ENCODE assay signal across 1 cellular context in genomic region chr1:93016171-93016570, GRCh38.
TF ChIP-seq lines count a peak whose summit lies in the region.

No MANE protein-coding gene starts in this region.

TF ChIP-seq in HCT116, 20 proteins besides CTCF, POLR2A, EP300 and RAD21 (continued from another document):
- TF ChIP-seq ZFX (IDR thresholded peaks at IDR 0.05) (no peak), ZNF274 (IDR thresholded peaks at IDR 0.05; ENCODE audit: low read depth, low read length) (no peak), TCF7L2 (IDR thresholded peaks at IDR 0.05; ENCODE audit: borderline replicate concordance, extremely low read depth, insufficient read depth, insufficient read length) (no peak), CEBPB (IDR thresholded peaks at IDR 0.05; ENCODE audit: low read depth) (no peak), SIN3A (IDR thresholded peaks at IDR 0.05; ENCODE audit: low read depth) (no peak), EZH2 (IDR thresholded peaks at IDR 0.05) (no peak), REST (IDR thresholded peaks at IDR 0.05; ENCODE audit: low read depth) (no peak), ELF1 (IDR thresholded peaks at IDR 0.05; ENCODE audit: borderline replicate concordance, low read depth) (no peak)
- TF ChIP-seq, protein P1, sequence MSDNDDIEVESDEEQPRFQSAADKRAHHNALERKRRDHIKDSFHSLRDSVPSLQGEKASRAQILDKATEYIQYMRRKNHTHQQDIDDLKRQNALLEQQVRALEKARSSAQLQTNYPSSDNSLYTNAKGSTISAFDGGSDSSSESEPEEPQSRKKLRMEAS (IDR thresholded peaks at IDR 0.05) = no peak
- TF ChIP-seq, protein P2, sequence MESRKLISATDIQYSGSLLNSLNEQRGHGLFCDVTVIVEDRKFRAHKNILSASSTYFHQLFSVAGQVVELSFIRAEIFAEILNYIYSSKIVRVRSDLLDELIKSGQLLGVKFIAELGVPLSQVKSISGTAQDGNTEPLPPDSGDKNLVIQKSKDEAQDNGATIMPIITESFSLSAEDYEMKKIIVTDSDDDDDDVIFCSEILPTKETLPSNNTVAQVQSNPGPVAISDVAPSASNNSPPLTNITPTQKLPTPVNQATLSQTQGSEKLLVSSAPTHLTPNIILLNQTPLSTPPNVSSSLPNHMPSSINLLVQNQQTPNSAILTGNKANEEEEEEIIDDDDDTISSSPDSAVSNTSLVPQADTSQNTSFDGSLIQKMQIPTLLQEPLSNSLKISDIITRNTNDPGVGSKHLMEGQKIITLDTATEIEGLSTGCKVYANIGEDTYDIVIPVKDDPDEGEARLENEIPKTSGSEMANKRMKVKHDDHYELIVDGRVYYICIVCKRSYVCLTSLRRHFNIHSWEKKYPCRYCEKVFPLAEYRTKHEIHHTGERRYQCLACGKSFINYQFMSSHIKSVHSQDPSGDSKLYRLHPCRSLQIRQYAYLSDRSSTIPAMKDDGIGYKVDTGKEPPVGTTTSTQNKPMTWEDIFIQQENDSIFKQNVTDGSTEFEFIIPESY (IDR thresholded peaks at IDR 0.05; ENCODE audit: extremely low read depth, insufficient replicate concordance, low read length) = no peak
TF ChIP-seq in HCT116: peak in this region for 0.
